8 cellular contexts compared by ENCODE assay signal in genomic region chr4:166229799-166230198, GRCh38.
"Had no signal": no experiment of that assay in that cellular context is flagged by ENCODE, and none has a peak within 500 bp of the region (broad histone marks: within the 10 kb centered on the region; RNA-seq: fewer than 3 reads in every experiment).

No MANE protein-coding gene starts in this region.

- H3K27ac ChIP-seq: HL-60, KMS-11 had no signal

- ATAC-seq: HepG2, K562 had no signal

- H3K4me3 ChIP-seq: K562 had no signal

- H3K4me2 ChIP-seq: KMS-11 had no signal

- FAIRE-seq: HepG2, HTR-8/SVneo, K562 had no signal

- DNase-seq: IMR-90, KBM-7, KG1 had no signal
